In genomic region chr2:172270278-172271079, GRCh38 we compare ENCODE assay signal across 13 cellular contexts.
DNase-seq lines count a peak whose midpoint lies in the region; ATAC-seq and TF ChIP-seq lines count a peak whose summit lies in the region.
"Had no signal": no experiment of that assay in that cellular context is flagged by ENCODE, and none has a peak within 500 bp of the region (broad histone marks: within the 10 kb centered on the region; RNA-seq: fewer than 3 reads in every experiment).

No MANE protein-coding gene starts in this region.

- H3K27me3 ChIP-seq in esophagus muscularis mucosa, result peaks cover 0 to 6% (median 0%) of the 10 kb centered on the region in 4 donors
- H3K27me3 ChIP-seq: BLaER1 had no signal

- no peak overlapping the region for H3K27ac ChIP-seq in esophagus muscularis mucosa (replicated peaks in 1 of 4)
- H3K27ac ChIP-seq: BLaER1, KMS-11 had no signal

- peak; percentile 16 for DNase-seq in stimulated activated CD4-positive, alpha-beta T cell treated with anti-CD3 and anti-CD28 coated beads, Interleukin-15, amount 100 ng/mL, for 24 hours
- no peak for DNase-seq in stimulated activated CD4-positive, alpha-beta T cell treated with anti-CD3 and anti-CD28 coated beads, Interleukin-12 subunit alpha, Interleukin-12 subunit beta, amount 100 ng/mL, for 4 hours
- peak; percentile 74 for DNase-seq in NCI-H69 (lab: John Stamatoyannopoulos, UW)
- peak; percentile 35 for DNase-seq in fibroblast of peridontal ligament (ENCODE audit: extremely low read depth)
- DNase-seq in ureter (ENCODE audit: low spot score), result peak; percentile 67
- no peak for DNase-seq in germinal center (ENCODE audit: low spot score)
- no peak for DNase-seq in esophagus muscularis mucosa (ENCODE audit: extremely low spot score)
- DNase-seq: kidney; NK-92 treated with Interleukin-12 subunit alpha and Interleukin-12 subunit beta, amount 100 ng/mL, for 24 hours; stimulated activated CD4-positive, alpha-beta T cell treated with anti-CD3 and anti-CD28 coated beads, Interleukin-2, amount 100 ng/mL, for 48 hours had no signal

- 50% methylated on average over 9 of the region's 11 CpGs for WGBS in esophagus muscularis mucosa

- H3K9me3 ChIP-seq in esophagus muscularis mucosa, result no peaks in the 10 kb centered on the region

- no peak for TF ChIP-seq POLR2A in esophagus muscularis mucosa (IDR thresholded peaks at IDR 0.05; ENCODE audit: low read depth)

- intact Hi-C loops in esophagus muscularis mucosa (cut with DNase I), result no loop called here

- no peaks in the 10 kb centered on the region for H3K4me1 ChIP-seq in esophagus muscularis mucosa

- no peak for TF ChIP-seq CTCF in esophagus muscularis mucosa (IDR thresholded peaks at IDR 0.05)

- no peak for ATAC-seq in HG03108 (IDR thresholded peaks at IDR 0.05; ENCODE audit: unreplicated experiment)

- no peak for TF ChIP-seq EP300 in esophagus muscularis mucosa (IDR thresholded peaks at IDR 0.05)

- H3K4me3 ChIP-seq in esophagus muscularis mucosa, result no peak overlapping the region
- H3K4me3 ChIP-seq: BLaER1 had no signal

- H3K36me3 ChIP-seq in esophagus muscularis mucosa, result no peaks in the 10 kb centered on the region
- H3K36me3 ChIP-seq: BLaER1 had no signal

Comparison
In these comparisons a context has a peak if more than half of its experiments do, and no peak if none do; other contexts are left out.
1. DNase-seq: peak in stimulated activated CD4-positive, alpha-beta T cell treated with anti-CD3 and anti-CD28 coated beads, Interleukin-15, amount 100 ng/mL, for 24 hours (single experiment), NCI-H69 (single experiment), fibroblast of peridontal ligament (single experiment) and ureter (single experiment); none in stimulated activated CD4-positive, alpha-beta T cell treated with anti-CD3 and anti-CD28 coated beads, Interleukin-12 subunit alpha, Interleukin-12 subunit beta, amount 100 ng/mL, for 4 hours (single experiment), germinal center (single experiment) and esophagus muscularis mucosa (single experiment).